25 cellular contexts compared by ENCODE assay signal in the genomic region with DNA sequence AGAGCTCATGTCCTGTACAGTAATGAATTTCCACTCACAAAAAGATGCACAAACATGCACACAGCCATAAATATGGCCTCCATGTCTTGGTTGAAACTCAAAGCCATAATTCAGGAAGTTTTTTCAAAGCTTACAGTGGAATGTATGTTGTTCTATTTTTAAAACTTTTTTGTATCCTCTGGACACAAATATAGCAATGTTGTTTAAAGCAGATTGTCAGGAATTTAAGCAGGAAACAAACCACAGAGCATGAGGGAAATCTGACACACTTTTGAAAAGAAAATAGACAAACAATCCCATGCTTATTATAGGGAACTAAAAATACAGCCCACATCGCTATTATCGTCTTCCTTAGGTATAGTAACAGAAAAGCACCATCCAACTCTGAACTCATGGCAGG. TPM values are rescaled to one million over a fixed set of nuclear protein-coding genes. Genes with fewer than 3 reads are reported as not detected.
A peak's percentile ranks its signal among the peaks of the same experiment; 100 is the strongest.
DNase-seq lines count a peak whose midpoint lies in the region; ATAC-seq, FAIRE-seq and TF ChIP-seq lines count a peak whose summit lies in the region.
"Had no signal": no experiment of that assay in that cellular context is flagged by ENCODE, and none has a peak within 500 bp of the region (broad histone marks: within the 10 kb centered on the region; RNA-seq: fewer than 3 reads in every experiment).

No MANE protein-coding gene starts in this region.

- H3K27me3 ChIP-seq in CD4-positive, alpha-beta T cell (ENCODE audit: control insufficient read depth, insufficient read depth, low read length): no peaks in the 10 kb centered on the region
- H3K27me3 ChIP-seq in mesenchymal stem cell (ENCODE audit: control insufficient read depth in 1 of 2, insufficient read depth in 1 of 2, low read length in 2 of 2) (no peaks in the 10 kb centered on the region), pancreas (no peaks in the 10 kb centered on the region), trophoblast cell (ENCODE audit: insufficient read depth, low read length) (no peaks in the 10 kb centered on the region)
- H3K27me3 ChIP-seq: adrenal gland, neural progenitor cell, upper lobe of right lung had no signal

- H2AFZ ChIP-seq in mesenchymal stem cell (ENCODE audit: low read depth, low read length): peak overlapping the region; percentile 14
- no peak overlapping the region for H2AFZ ChIP-seq in trophoblast cell (ENCODE audit: insufficient read depth, low read length, poor library complexity)
- H2AFZ ChIP-seq: neural progenitor cell had no signal

- no peak overlapping the region for H2BK12ac ChIP-seq in mesenchymal stem cell (ENCODE audit: low read length in 2 of 2)
- no peak overlapping the region for H2BK12ac ChIP-seq in trophoblast cell (ENCODE audit: low read length)

- H2BK120ac ChIP-seq in mesenchymal stem cell (ENCODE audit: low read depth, low read length) (no peak overlapping the region), trophoblast cell (ENCODE audit: insufficient read depth, low read length, poor library complexity) (no peak overlapping the region)

- no peak overlapping the region for H4K8ac ChIP-seq in mesenchymal stem cell (ENCODE audit: low read length)
- no peak overlapping the region for H4K8ac ChIP-seq in trophoblast cell (ENCODE audit: low read depth, low read length)

- no peak for FAIRE-seq in pancreas (lab: Jason Lieb, UNC)
- FAIRE-seq: GM12891, small intestine had no signal

- H3K27ac ChIP-seq in CD4-positive, alpha-beta T cell (ENCODE audit: low read depth, low read length): no peak overlapping the region
- H3K27ac ChIP-seq in mesenchymal stem cell (ENCODE audit: low read length, poor library complexity, severe bottlenecking): no peak overlapping the region
- no peak overlapping the region for H3K27ac ChIP-seq in pancreas
- H3K27ac ChIP-seq in trophoblast cell (ENCODE audit: low read depth, low read length): no peak overlapping the region
- H3K27ac ChIP-seq: neural progenitor cell, upper lobe of right lung had no signal

- H3K9ac ChIP-seq in mesenchymal stem cell (ENCODE audit: low read length) (no peak overlapping the region), trophoblast cell (ENCODE audit: low read length) (no peak overlapping the region)
- H3K9ac ChIP-seq: neural progenitor cell had no signal

- H3K4me2 ChIP-seq in mesenchymal stem cell (ENCODE audit: low read length, poor library complexity, severe bottlenecking): no peak overlapping the region
- no peak overlapping the region for H3K4me2 ChIP-seq in trophoblast cell (ENCODE audit: low read length)
- H3K4me2 ChIP-seq: neural progenitor cell had no signal

- POLR2A ChIA-PET in CD4-positive, alpha-beta T cell (lab: Charles Lee): interaction anchor here (1.1 to 1.6 kb wide), 2 partner anchors 10 to 11 kb away, joined by 3 to 4 read pairs; no protein-coding TSS in a partner anchor

- intact Hi-C loops in CD4-positive, alpha-beta T cell (cut with DNase I, micrococcal nuclease): no loop called here
- intact Hi-C loops in pancreas (cut with DNase I): no loop called here
- intact Hi-C loops in natural killer cell (cut with micrococcal nuclease): no loop called here

- H3K27ac Mint-ChIP-seq in CD4-positive, alpha-beta T cell: peak overlapping the region; percentile 36
- no peak overlapping the region for H3K27ac Mint-ChIP-seq in natural killer cell
- H3K27ac Mint-ChIP-seq: neural progenitor cell had no signal

- H3K4me1 ChIP-seq in mesenchymal stem cell (ENCODE audit: control insufficient read depth, insufficient read depth, low read depth, low read length) (no peaks in the 10 kb centered on the region), pancreas (peaks cover 0 to 22% (median 5%) of the 10 kb centered on the region in 3 donors), trophoblast cell (ENCODE audit: control insufficient read depth in 1 of 2, insufficient read depth in 2 of 2, low read length in 2 of 2) (no peaks in the 10 kb centered on the region)
- H3K4me1 ChIP-seq: neural progenitor cell had no signal

- peaks cover 78% of the 10 kb centered on the region for H3K36me3 Mint-ChIP-seq in CD4-positive, alpha-beta T cell (ENCODE audit: low read depth)
- no peaks in the 10 kb centered on the region for H3K36me3 Mint-ChIP-seq in natural killer cell

- H3K9me3 ChIP-seq in CD4-positive, alpha-beta T cell (ENCODE audit: control insufficient read depth, low read length): no peaks in the 10 kb centered on the region
- H3K9me3 ChIP-seq in mesenchymal stem cell (ENCODE audit: control insufficient read depth, low read length) (no peaks in the 10 kb centered on the region), pancreas (no peaks in the 10 kb centered on the region), trophoblast cell (ENCODE audit: insufficient read depth, low read depth, low read length) (no peaks in the 10 kb centered on the region)
- H3K9me3 ChIP-seq: adrenal gland, upper lobe of right lung had no signal

- no peak overlapping the region for H3K4me3 Mint-ChIP-seq in CD4-positive, alpha-beta T cell
- H3K4me3 Mint-ChIP-seq in natural killer cell: no peak overlapping the region
- H3K4me3 Mint-ChIP-seq: neural progenitor cell had no signal

- H2AK5ac ChIP-seq in mesenchymal stem cell (ENCODE audit: low read length, severe bottlenecking) (no peak overlapping the region), trophoblast cell (ENCODE audit: low read length) (no peak overlapping the region)

- H3K23ac ChIP-seq in mesenchymal stem cell (ENCODE audit: low read length in 2 of 2): no peak overlapping the region
- no peak overlapping the region for H3K23ac ChIP-seq in trophoblast cell (ENCODE audit: low read length)

- H3K4me1 Mint-ChIP-seq in CD4-positive, alpha-beta T cell (ENCODE audit: low read depth): peaks cover 24% of the 10 kb centered on the region
- H3K4me1 Mint-ChIP-seq in natural killer cell: no peaks in the 10 kb centered on the region

- no peak for ATAC-seq in CD4-positive, alpha-beta T cell (ENCODE audit: poor library complexity)
- ATAC-seq in pancreas: no peak
- no peak for ATAC-seq in natural killer cell
- ATAC-seq: esophagus mucosa, PC-3, upper lobe of right lung had no signal

- H2BK5ac ChIP-seq in mesenchymal stem cell (ENCODE audit: low read depth, low read length, poor library complexity, severe bottlenecking) (no peak overlapping the region), trophoblast cell (ENCODE audit: low read depth, low read length, poor library complexity) (no peak overlapping the region)

- H3K27me3 Mint-ChIP-seq in CD4-positive, alpha-beta T cell: no peaks in the 10 kb centered on the region
- H3K27me3 Mint-ChIP-seq in natural killer cell (ENCODE audit: low read depth in 2 of 2): no peaks in the 10 kb centered on the region

- H3K4ac ChIP-seq in mesenchymal stem cell (ENCODE audit: low read depth in 1 of 2, low read length in 2 of 2) (no peak overlapping the region), trophoblast cell (ENCODE audit: low read depth, low read length) (no peak overlapping the region)

- H3K9me3 Mint-ChIP-seq in CD4-positive, alpha-beta T cell: no peaks in the 10 kb centered on the region
- peaks cover 0 to 3% of the 10 kb centered on the region in 2 donors for H3K9me3 Mint-ChIP-seq in natural killer cell
- H3K9me3 Mint-ChIP-seq: neural progenitor cell had no signal

- H3K4me3 ChIP-seq in mesenchymal stem cell (ENCODE audit: insufficient read depth in 1 of 2, low read depth in 1 of 2, low read length in 2 of 2) (no peak overlapping the region), pancreas (no peak overlapping the region), trophoblast cell (ENCODE audit: low read depth, low read length) (no peak overlapping the region)
- H3K4me3 ChIP-seq: adrenal gland, neural progenitor cell, upper lobe of right lung had no signal

- no peak for TF ChIP-seq CTCF in CD4-positive, alpha-beta T cell (IDR thresholded peaks at IDR 0.05)
- TF ChIP-seq CTCF in pancreas (IDR thresholded peaks at IDR 0.05) (no peak), natural killer cell (IDR thresholded peaks at IDR 0.05) (no peak)

- no peak overlapping the region for H4K12ac ChIP-seq in trophoblast cell (ENCODE audit: low read depth, low read length)

- 31% methylated on average over 2 of the region's 2 CpGs for WGBS in mesenchymal stem cell
- 63 to 84% methylated on average over 2 of the region's 2 CpGs for WGBS in pancreas, 2 donors
- WGBS in trophoblast cell (ENCODE audit: extremely low coverage, insufficient coverage, insufficient read length): no CpG with 5 or more reads among the region's 2 CpGs

- CTCF ChIA-PET in CD4-positive, alpha-beta T cell (lab: Charles Lee): interaction anchor here (1.6 kb wide), 1 partner anchor 14 kb away, joined by 6 read pairs; no protein-coding TSS in a partner anchor

- H3K79me1 ChIP-seq in mesenchymal stem cell (replicated peaks; ENCODE audit: low read length, poor library complexity, severe bottlenecking) (no peaks in the 10 kb centered on the region), trophoblast cell (ENCODE audit: low read length) (no peaks in the 10 kb centered on the region)

- H3K36me3 ChIP-seq in mesenchymal stem cell (ENCODE audit: control insufficient read depth in 1 of 2, insufficient read depth in 2 of 2, low read depth in 1 of 2, low read length in 2 of 2) (no peaks in the 10 kb centered on the region), pancreas (no peaks in the 10 kb centered on the region), trophoblast cell (ENCODE audit: control insufficient read depth in 1 of 2, insufficient read depth in 2 of 2, low read length in 2 of 2) (no peaks in the 10 kb centered on the region)
- H3K36me3 ChIP-seq: adrenal gland, neural progenitor cell, upper lobe of right lung had no signal

- no peaks in the 10 kb centered on the region for H3K79me2 ChIP-seq in trophoblast cell (ENCODE audit: control insufficient read depth, insufficient read depth, low read length, poor library complexity)

- H2BK15ac ChIP-seq in mesenchymal stem cell (ENCODE audit: low read depth, poor library complexity, severe bottlenecking): no peak overlapping the region

- no peak overlapping the region for H3K14ac ChIP-seq in mesenchymal stem cell (ENCODE audit: low read length in 2 of 2)
- no peak overlapping the region for H3K14ac ChIP-seq in trophoblast cell (ENCODE audit: low read length)

- H3K18ac ChIP-seq in mesenchymal stem cell (ENCODE audit: low read depth in 1 of 2, low read length in 2 of 2): peak overlapping the region in 1 of 2 experiments; percentile 5
- H3K18ac ChIP-seq in trophoblast cell (ENCODE audit: low read length): no peak overlapping the region

- DNase-seq in CD4-positive, alpha-beta T cell: no peak
- DNase-seq in LHCN-M2 (ENCODE audit: low read depth) (peak; percentile 35), astrocyte of the hippocampus (ENCODE audit: low read depth, low spot score) (peak; percentile 30), mesenchymal stem cell (peak; percentile 46), NAMALWA (ENCODE audit: low spot score) (no peak), pancreas (no peak), natural killer cell (no peak), trophoblast cell (no peak)
- DNase-seq: activated T-cell treated with anti-CD3 and anti-CD28 coated beads, Interleukin-2, amount 50 U/mL, for 48 hours; adrenal gland; caudate nucleus; effector CD8-positive, alpha-beta T cell; KG1; NCI-H1048; NCI-H1930; NCI-H345; PC-3; SHP77 treated with DMSO at 0.1 percent for 48 hours; small intestine; stimulated activated CD4-positive, alpha-beta T cell treated with anti-CD3 and anti-CD28 coated beads, Interleukin-4, amount 100 ng/mL, for 24 hours; upper lobe of right lung had no signal

- H4K91ac ChIP-seq in mesenchymal stem cell (ENCODE audit: low read length): no peak overlapping the region
- H4K91ac ChIP-seq in trophoblast cell (ENCODE audit: low read depth, low read length): no peak overlapping the region

RNA-seq across cellular contexts. Expression of a gene that starts 21.5 kb away (rescaled TPM):
- 1 to 10 TPM; 3.8 to 6.0 TPM for total RNA-seq in CD4-positive, alpha-beta T cell
- total RNA-seq in LHCN-M2 (2014; rRNA removed) (0.64 and 0.69 TPM in 2 replicates), pancreas (1 to 10 TPM in 1 of 6 donors, under 1 TPM in 4, not detected in 1; 0.32 to 1.3 (median 0.46) TPM), natural killer cell (under 1 TPM in 2 of 3 donors, not detected in 1; 0.27 to 0.90 TPM)
- 0.07 TPM for polyA plus RNA-seq in LHCN-M2 (2012)
- polyA plus RNA-seq in mesenchymal stem cell (2013, experiment 1 of 2): 0.15 TPM
- polyA plus RNA-seq in mesenchymal stem cell (2013, experiment 2 of 2): 0.21 TPM
- 1 to 10 TPM in 1 of 2 donors, under 1 TPM in 1; 0.30 to 1.0 TPM for polyA plus RNA-seq in pancreas
- polyA plus RNA-seq in trophoblast cell (2013): 0.04 and 0.10 TPM in 2 replicates
- total RNA-seq: esophagus mucosa, PC-3, pulmonary artery endothelial cell had no signal

Comparison
In these comparisons a context has a peak if more than half of its experiments do, and no peak if none do; other contexts are left out.
1. DNase-seq: peak in LHCN-M2 (single experiment), astrocyte of the hippocampus (single experiment) and mesenchymal stem cell (single experiment); none in CD4-positive, alpha-beta T cell (0 of 10), NAMALWA (single experiment), pancreas (0 of 6), natural killer cell (single experiment) and trophoblast cell (0 of 2).